28 cellular contexts compared by ENCODE assay signal in genomic region chr22:35888181-35888870, GRCh38.
"Had no signal": no experiment of that assay in that cellular context is flagged by ENCODE, and none has a peak within 500 bp of the region (broad histone marks: within the 10 kb centered on the region; RNA-seq: fewer than 3 reads in every experiment).

No MANE protein-coding gene starts in this region.

- H3K27ac ChIP-seq: body of pancreas, coronary artery, dorsolateral prefrontal cortex, gastroesophageal sphincter, tibial artery had no signal

- H3K36me3 ChIP-seq: gastroesophageal sphincter, sigmoid colon, tibial artery had no signal

- ATAC-seq: activated CD8-positive, alpha-beta T cell treated with anti-CD3 and anti-CD28 coated beads for 36 hours; activated naive CD8-positive, alpha-beta T cell treated with anti-CD3 and anti-CD28 coated beads, Interleukin-2, amount 50 U/mL, for 24 hours; body of pancreas; gastroesophageal sphincter; left lobe of liver; mucosa of descending colon; natural killer cell treated with Interleukin-12 subunit alpha and Interleukin-12 subunit beta and Interleukin-15 and Interleukin-18, amount 100 ng/mL, for 72 hours; stimulated activated effector memory CD8-positive, alpha-beta T cell treated with anti-CD3 and anti-CD28 coated beads, Interleukin-12 subunit alpha, Interleukin-12 subunit beta, amount 100 ng/mL, for 72 hours; stimulated activated naive CD8-positive, alpha-beta T cell treated with anti-CD3 and anti-CD28 coated beads, Interleukin-15, amount 100 ng/mL, for 72 hours had no signal

- H3K9me3 ChIP-seq: body of pancreas, gastroesophageal sphincter, mucosa of descending colon, sigmoid colon, tibial artery had no signal

- H3K27me3 ChIP-seq: body of pancreas, dorsolateral prefrontal cortex, gastroesophageal sphincter, sigmoid colon, tibial artery had no signal

- DNase-seq: activated B cell treated with CpG ODN at 0.5 μM for 24 hours; activated CD4-positive, alpha-beta T cell treated with anti-CD3 and anti-CD28 coated beads, Interleukin-2, amount 50 U/mL, for 1 hour; activated CD8-positive, alpha-beta T cell treated with anti-CD3 and anti-CD28 coated beads for 36 hours; activated naive CD8-positive, alpha-beta T cell treated with anti-CD3 and anti-CD28 coated beads, Interleukin-2, amount 50 U/mL, for 24 hours; activated T-cell treated with anti-CD3 and anti-CD28 coated beads, Interleukin-2, amount 50 U/mL, for 48 hours; body of pancreas; dorsolateral prefrontal cortex; effector memory CD4-positive, alpha-beta T cell; erythroblast; head of caudate nucleus; hippocampal formation; immature natural killer cell; kidney; mucosa of descending colon; retina; sigmoid colon; small intestine; stimulated activated CD4-positive, alpha-beta T cell treated with anti-CD3 and anti-CD28 coated beads, Interleukin-4, amount 100 ng/mL, for 24 hours; stimulated activated naive CD8-positive, alpha-beta T cell treated with anti-CD3 and anti-CD28 coated beads, Interleukin-15, amount 100 ng/mL, for 72 hours; substantia nigra; T-helper 1 cell; tibial artery had no signal

- H3K4me3 ChIP-seq: body of pancreas, coronary artery, dorsolateral prefrontal cortex, gastroesophageal sphincter, lung, mucosa of descending colon, sigmoid colon, tibial artery had no signal
